In genomic region chr17:44324571-44325275, GRCh38 we compare ENCODE assay signal across 8 cellular contexts. TPM values are rescaled to one million over a fixed set of nuclear protein-coding genes. Genes with fewer than 3 reads are reported as not detected.
DNase-seq lines count a peak whose midpoint lies in the region; ATAC-seq and TF ChIP-seq lines count a peak whose summit lies in the region.

Gene SLC25A39 (minus strand): TSS chr17:44324823. CDS start chr17:44323562, 1,261 bp downstream.

- no peaks in the 10 kb centered on the region for H3K36me3 Mint-ChIP-seq in mesothelial cell of epicardium

- H3K27ac Mint-ChIP-seq in mesothelial cell of epicardium: peak within 1 kb of the TSS; percentile 88

- H3K9ac ChIP-seq in HUES48 (ENCODE audit: low read depth, low read length): peak within 1 kb of the TSS; percentile 43; the same call in 1 of the 2 replicates
- H3K9ac ChIP-seq in NT2/D1 (ENCODE audit: insufficient read length, low read depth): peak within 1 kb of the TSS; percentile 94

- no peak for TF ChIP-seq CTCF in mesothelial cell of epicardium (IDR thresholded peaks at IDR 0.05; ENCODE audit: unreplicated experiment)

- H3K9me3 Mint-ChIP-seq in mesothelial cell of epicardium: no peaks in the 10 kb centered on the region

- H3K9me3 ChIP-seq in HUES48 (ENCODE audit: control insufficient read depth, insufficient read depth, low read length) (no peaks in the 10 kb centered on the region), NT2/D1 (ENCODE audit: insufficient read depth, low read length) (no peaks in the 10 kb centered on the region)

- H3K27ac ChIP-seq in HUES48 (ENCODE audit: low read depth, low read length): peak within 1 kb of the TSS; percentile 37

- in situ Hi-C loops in Caki2 (cut with HindIII; ENCODE audit: low pct_unique_long_range_greater_than_20kb, low sequenced_read_pairs): no loop called here
- in situ Hi-C loops in endometrial microvascular endothelial cells (cut with HindIII; ENCODE audit: inconsistent ontology term, low pct_unique_long_range_greater_than_20kb, low sequenced_read_pairs): loop anchor here (10.0 kb wide), 1 partner anchor 120 kb away; no protein-coding TSS in a partner anchor

- H3K4me1 ChIP-seq in HUES48 (ENCODE audit: control insufficient read depth, insufficient read depth, low read length) (no peaks in the 10 kb centered on the region), NT2/D1 (ENCODE audit: insufficient read depth, insufficient read length) (peaks cover 19% of the 10 kb centered on the region)

- peak within 1 kb of the TSS; percentile 77 for H3K4me3 ChIP-seq in HUES48 (ENCODE audit: low read depth, low read length)
- peak within 1 kb of the TSS; percentile 93 for H3K4me3 ChIP-seq in NT2/D1 (ENCODE audit: insufficient read length, low read depth)

- DNase-seq in Caki2 (ENCODE audit: low read depth): peak; percentile 92
- DNase-seq in NT2/D1 (ENCODE audit: low read depth, low spot score): peak; percentile 77
- DNase-seq in activated CD8-positive, alpha-beta memory T cell treated with anti-CD3 and anti-CD28 coated beads, Interleukin-2, amount 50 U/mL, for 4 hours: peak; percentile 97
- DNase-seq in mesothelial cell of epicardium (ENCODE audit: low spot score in 2 of 2, unreplicated experiment in 2 of 2): peak; percentile 92 to 97
- peak; percentile 93 to 94 for DNase-seq in stimulated activated CD8-positive, alpha-beta memory T cell treated with anti-CD3 and anti-CD28 coated beads, Interleukin-15, amount 100 ng/mL, for 48 hours (ENCODE audit: low read depth in 2 of 2)

- no peaks in the 10 kb centered on the region; the same call in 1 of the 2 replicates for H3K27me3 ChIP-seq in HUES48 (ENCODE audit: control insufficient read depth, insufficient read depth, low read length)
- no peaks in the 10 kb centered on the region for H3K27me3 ChIP-seq in NT2/D1 (ENCODE audit: insufficient read depth, insufficient read length)

- H3K4me3 Mint-ChIP-seq in mesothelial cell of epicardium: peak within 1 kb of the TSS; percentile 82

- no peaks in the 10 kb centered on the region for H3K27me3 Mint-ChIP-seq in mesothelial cell of epicardium (ENCODE audit: low read depth)

- ATAC-seq in GM21390 (IDR thresholded peaks at IDR 0.05; ENCODE audit: unreplicated experiment): peak; percentile 59

- peaks cover 21% of the 10 kb centered on the region for H3K4me1 Mint-ChIP-seq in mesothelial cell of epicardium

- H3K36me3 ChIP-seq in HUES48 (ENCODE audit: control insufficient read depth, insufficient read depth, low read length) (peaks cover 29% of the 10 kb centered on the region), NT2/D1 (ENCODE audit: insufficient read depth, insufficient read length, low read length) (peaks cover 35% of the 10 kb centered on the region)

RNA-seq across cellular contexts. Expression of gene SLC25A39, which starts in this region (rescaled TPM):
- total RNA-seq in Caki2 (2014; rRNA removed; shearing (Covaris generic); ENCODE audit: low replicate concordance): 223 and 249 TPM in 2 replicates
- total RNA-seq in endometrial microvascular endothelial cells (ENCODE audit: inconsistent ontology term): 149 TPM
- 106 to 113 TPM (median 112 TPM) in 3 replicates for total RNA-seq in mesothelial cell of epicardium

Comparison
In these comparisons a context has a peak if more than half of its experiments do, and no peak if none do; other contexts are left out.
1. Peak in every context shown above with its lines: DNase-seq, ATAC-seq, H3K4me3 ChIP-seq and H3K27ac ChIP-seq.